ENCODE assay signal across 34 cellular contexts in genomic region chr5:62192958-62193357, GRCh38.
DNase-seq lines count a peak whose midpoint lies in the region; ATAC-seq, FAIRE-seq and TF ChIP-seq lines count a peak whose summit lies in the region.
"Had no signal": no experiment of that assay in that cellular context is flagged by ENCODE, and none has a peak within 500 bp of the region (broad histone marks: within the 10 kb centered on the region; RNA-seq: fewer than 3 reads in every experiment).

No MANE protein-coding gene starts in this region.

- no peak overlapping the region for H3K27ac Mint-ChIP-seq in activated naive CD4-positive, alpha-beta T cell treated with anti-CD3 and anti-CD28 coated beads, Interleukin-2, amount 50 U/mL, for 72 hours
- H3K27ac Mint-ChIP-seq: B cell; CD14-positive monocyte; CD4-positive, alpha-beta memory T cell; CD4-positive, alpha-beta T cell; CD4-positive, CD25-positive, alpha-beta regulatory T cell; CD8-positive, alpha-beta memory T cell; CD8-positive, alpha-beta T cell had no signal

- TF ChIP-seq POLR2A in A549 (IDR thresholded peaks at IDR 0.05; ENCODE audit: low read length) (no peak), K562 (conservative IDR thresholded peaks at IDR 0.05) (no peak)

- no peaks in the 10 kb centered on the region for H3K36me3 ChIP-seq in HEK293 (ENCODE audit: control insufficient read depth in 2 of 2, insufficient read depth in 1 of 2, low read length in 2 of 2)
- H3K36me3 ChIP-seq in K562 (ENCODE audit: control insufficient read depth, insufficient read depth, low read length) = no peaks in the 10 kb centered on the region
- H3K36me3 ChIP-seq: BE2C; BLaER1 treated with 17β-estradiol and CSF1 and Interleukin-3, amounts not matched to agents 10 nM and 100 nM had no signal

- no TSS peak for BruUV-seq in K562 (replicated peaks; lab: Mats Ljungman, UMichigan)

- FAIRE-seq in A549 (lab: Jason Lieb, UNC) = no peak
- no peak for FAIRE-seq in K562 (lab: Jason Lieb, UNC)
- FAIRE-seq: A204.1, D721Med had no signal

- 5% methylated on average over 1 of the region's 1 CpG for WGBS in A549 (ENCODE audit: missing lambda C conversion rate)
- WGBS in K562 (ENCODE audit: insufficient coverage, low coverage, missing lambda C conversion rate) = 0% methylated on average over 1 of the region's 1 CpG

- ATAC-seq in A549 (no peak), K562 (no peak), HG03045 (IDR thresholded peaks at IDR 0.05; ENCODE audit: unreplicated experiment) (no peak)
- ATAC-seq in activated naive CD4-positive, alpha-beta T cell treated with anti-CD3 and anti-CD28 coated beads, Interleukin-2, amount 50 U/mL, for 72 hours = no peak
- ATAC-seq: CD8-positive, alpha-beta T cell had no signal

- H3K9ac ChIP-seq in K562 (ENCODE audit: insufficient read depth in 1 of 2, low read depth in 2 of 2, low read length in 2 of 2) = no peak overlapping the region
- H3K9ac ChIP-seq: BLaER1; BLaER1 treated with 17β-estradiol and CSF1 and Interleukin-3, amounts not matched to agents 10 nM and 100 nM had no signal

- H3K9me3 ChIP-seq in A549 (peaks cover 13% of the 10 kb centered on the region; the same call in 1 of the 3 replicates), HEK293 (ENCODE audit: control insufficient read depth, insufficient read depth, low read depth, low read length) (peaks cover 3% of the 10 kb centered on the region), K562 (replicated peaks; ENCODE audit: control insufficient read depth, insufficient read depth, low read depth, low read length) (no peaks in the 10 kb centered on the region)
- H3K9me3 ChIP-seq: BE2C had no signal

- TF ChIP-seq EP300 in A549 (IDR thresholded peaks at IDR 0.05) (no peak), K562 (IDR thresholded peaks at IDR 0.05; ENCODE audit: low read length) (no peak)

- peaks cover 8 to 9% of the 10 kb centered on the region in 2 donors for H3K36me3 Mint-ChIP-seq in activated naive CD4-positive, alpha-beta T cell treated with anti-CD3 and anti-CD28 coated beads, Interleukin-2, amount 50 U/mL, for 72 hours
- H3K36me3 Mint-ChIP-seq: CD14-positive monocyte; CD4-positive, alpha-beta memory T cell; CD8-positive, alpha-beta T cell had no signal

- CTCF ChIA-PET in A549 (lab: Yijun Ruan, JAX) = no interaction called here
- CTCF ChIA-PET in HEK293 (lab: Yijun Ruan, JAX) = no interaction called here
- CTCF ChIA-PET in K562 (lab: Yijun Ruan, JAX; ENCODE audit: low intra/inter-chr PET ratio) = no interaction called here

- TF ChIP-seq RAD21 in A549 (conservative IDR thresholded peaks at IDR 0.05 in 1 of 2, IDR thresholded peaks at IDR 0.05 in 1 of 2) (no peak), K562 (CRISPR knock-in tag; conservative IDR thresholded peaks at IDR 0.05 in 1 of 2, IDR thresholded peaks at IDR 0.05 in 1 of 2) (no peak)

- H3K27me3 ChIP-seq in K562 (ENCODE audit: control insufficient read depth in 2 of 2, insufficient read depth in 2 of 2, low read length in 2 of 2) = no peaks in the 10 kb centered on the region
- H3K27me3 ChIP-seq: BE2C; BLaER1; BLaER1 treated with 17β-estradiol and CSF1 and Interleukin-3, amounts not matched to agents 10 nM and 100 nM had no signal

- no peak for TF ChIP-seq CTCF in A549 (IDR thresholded peaks at IDR 0.05)
- no peak for TF ChIP-seq CTCF in HEK293 (tag by site-specific recombination; IDR thresholded peaks at IDR 0.05)
- no peak for TF ChIP-seq CTCF in K562 (IDR thresholded peaks at IDR 0.05 in 2 of 3, conservative IDR thresholded peaks at IDR 0.05 in 1 of 3; ENCODE audit: insufficient read depth in 2 of 3, low read depth in 1 of 3, low read length in 3 of 3)

- no peak overlapping the region for H2AFZ ChIP-seq in K562 (ENCODE audit: low read depth, low read length)

- H3K4me3 ChIP-seq in A549 = no peak overlapping the region
- H3K4me3 ChIP-seq in HEK293 (ENCODE audit: low read depth, low read length) = no peak overlapping the region
- no peak overlapping the region for H3K4me3 ChIP-seq in K562
- H3K4me3 ChIP-seq: BLaER1; BLaER1 treated with 17β-estradiol and CSF1 and Interleukin-3, amounts not matched to agents 10 nM and 100 nM had no signal

- H3K79me2 ChIP-seq in K562 (ENCODE audit: control insufficient read depth, insufficient read depth, low read length) = no peaks in the 10 kb centered on the region

- H3K4me2 ChIP-seq in A549 = no peak overlapping the region
- no peak overlapping the region for H3K4me2 ChIP-seq in K562 (ENCODE audit: insufficient read depth, low read length)
- H3K4me2 ChIP-seq: BLaER1; BLaER1 treated with 17β-estradiol and CSF1 and Interleukin-3, amounts not matched to agents 10 nM and 100 nM had no signal

- DNase-seq in A549 (ENCODE audit: low read depth in 1 of 2, low spot score in 1 of 2) (no peak), K562 (ENCODE audit: extremely low read depth in 1 of 4, low spot score in 3 of 4) (no peak), NCI-H69 (lab: John Stamatoyannopoulos, UW) (no peak)
- DNase-seq in activated naive CD4-positive, alpha-beta T cell treated with anti-CD3 and anti-CD28 coated beads, Interleukin-2, amount 50 U/mL, for 72 hours (ENCODE audit: low spot score in 2 of 2) = no peak
- DNase-seq: 8988T; ACHN; AML-193; BE2C; C1 segment of cervical spinal cord; Caco-2; Calu3; CD4-positive, alpha-beta memory T cell; CD4-positive, alpha-beta T cell; CD4-positive, CD25-positive, alpha-beta regulatory T cell; CD8-positive, alpha-beta memory T cell; CD8-positive, alpha-beta T cell; COR-L47; DMS 273 treated with DMSO at 0.1 percent for 48 hours; DMS153; DMS53; DMS79; DMS79 treated with DMSO at 0.1 percent for 48 hours; DND-41; EL had no signal

- no peak overlapping the region for H3K27ac ChIP-seq in A549
- no peak overlapping the region for H3K27ac ChIP-seq in HEK293 (ENCODE audit: extremely low read depth, low read depth, low read length)
- H3K27ac ChIP-seq in K562 (ENCODE audit: extremely low read depth, low read depth, low read length) = no peak overlapping the region
- H3K27ac ChIP-seq: 22Rv1; BLaER1; BLaER1 treated with 17β-estradiol and CSF1 and Interleukin-3, amounts not matched to agents 10 nM and 100 nM; C4-2B had no signal

- no peaks in the 10 kb centered on the region for H3K9me1 ChIP-seq in K562 (ENCODE audit: control insufficient read depth, insufficient read depth, low read length)

- in situ Hi-C loops in K562 (cut with MboI) = loop anchor here (25.0 kb wide), 1 partner anchor 594 kb away; no protein-coding TSS in a partner anchor

- H3K4me1 ChIP-seq in A549 (no peaks in the 10 kb centered on the region), HEK293 (ENCODE audit: control insufficient read depth, insufficient read depth, low read length) (no peaks in the 10 kb centered on the region), K562 (replicated peaks in 1 of 2; ENCODE audit: control insufficient read depth in 2 of 2, insufficient read depth in 2 of 2, low read length in 2 of 2) (0 out of 5 replicates have a peak, but pooled peaks cover 0 to 2% of the 10 kb centered on the region in 2 experiments)
- H3K4me1 ChIP-seq: BE2C, BLaER1 had no signal

- POLR2A ChIA-PET in A549 (lab: Yijun Ruan, JAX) (no interaction called here), HEK293 (lab: Yijun Ruan, JAX) (no interaction called here), K562 (lab: Yijun Ruan, JAX) (no interaction called here)

- H4K20me1 ChIP-seq in K562 (replicated peaks; ENCODE audit: control insufficient read depth, insufficient read depth, low read length) = no peaks in the 10 kb centered on the region
- H4K20me1 ChIP-seq: BLaER1; BLaER1 treated with 17β-estradiol and CSF1 and Interleukin-3, amounts not matched to agents 10 nM and 100 nM had no signal

- intact Hi-C loops in K562 (cut with micrococcal nuclease) = no loop called here

- H3K9me3 Mint-ChIP-seq in activated naive CD4-positive, alpha-beta T cell treated with anti-CD3 and anti-CD28 coated beads, Interleukin-2, amount 50 U/mL, for 72 hours = peaks cover 9 to 11% of the 10 kb centered on the region in 2 donors

TF ChIP-seq in A549, 52 proteins besides CTCF, POLR2A, EP300 and RAD21 (continues in another document):
- no peak for TF ChIP-seq BHLHE40 (IDR thresholded peaks at IDR 0.05; ENCODE audit: low read depth, low read length)
- no peak for TF ChIP-seq PBX3 (IDR thresholded peaks at IDR 0.05)
- no peak for TF ChIP-seq CHD2 (IDR thresholded peaks at IDR 0.05; ENCODE audit: low read length, partially characterized antibody)

TF ChIP-seq in HEK293, 187 proteins besides CTCF, POLR2A, EP300 and RAD21 (continues in another document):
- TF ChIP-seq SETDB1 (IDR thresholded peaks at IDR 0.05; ENCODE audit: insufficient read length, low read length) (peak; percentile 11), OVOL3 (tag by site-specific recombination; IDR thresholded peaks at IDR 0.05) (no peak), HOXD13 (CRISPR knock-in tag; IDR thresholded peaks at IDR 0.05; ENCODE audit: borderline replicate concordance) (no peak)
- TF ChIP-seq, protein P1, sequence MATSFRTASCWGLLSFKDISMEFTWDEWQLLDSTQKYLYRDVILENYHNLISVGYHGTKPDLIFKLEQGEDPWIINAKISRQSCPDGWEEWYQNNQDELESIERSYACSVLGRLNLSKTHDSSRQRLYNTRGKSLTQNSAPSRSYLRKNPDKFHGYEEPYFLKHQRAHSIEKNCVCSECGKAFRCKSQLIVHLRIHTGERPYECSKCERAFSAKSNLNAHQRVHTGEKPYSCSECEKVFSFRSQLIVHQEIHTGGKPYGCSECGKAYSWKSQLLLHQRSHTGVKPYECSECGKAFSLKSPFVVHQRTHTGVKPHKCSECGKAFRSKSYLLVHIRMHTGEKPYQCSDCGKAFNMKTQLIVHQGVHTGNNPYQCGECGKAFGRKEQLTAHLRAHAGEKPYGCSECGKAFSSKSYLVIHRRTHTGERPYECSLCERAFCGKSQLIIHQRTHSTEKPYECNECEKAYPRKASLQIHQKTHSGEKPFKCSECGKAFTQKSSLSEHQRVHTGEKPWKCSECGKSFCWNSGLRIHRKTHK (tag by site-specific recombination; IDR thresholded peaks at IDR 0.05) = no peak

TF ChIP-seq in K562, 482 proteins besides CTCF, POLR2A, EP300 and RAD21:
- TF ChIP-seq ZNF699 (CRISPR knock-in tag; IDR thresholded peaks at IDR 0.05; ENCODE audit: insufficient replicate concordance) = no peak
- peak; percentile 40 for TF ChIP-seq ZFP36 (IDR thresholded peaks at IDR 0.05; ENCODE audit: low read depth, low read length, partially characterized antibody)
- TF ChIP-seq CREM (IDR thresholded peaks at IDR 0.05; ENCODE audit: low read depth) = no peak
- no peak for TF ChIP-seq TCFL5 (CRISPR knock-in tag; conservative IDR thresholded peaks at IDR 0.05)
- no peak for TF ChIP-seq ESRRB (CRISPR knock-in tag; IDR thresholded peaks at IDR 0.05; ENCODE audit: borderline replicate concordance)
- TF ChIP-seq CBX3 (IDR thresholded peaks at IDR 0.05; ENCODE audit: borderline replicate concordance in 1 of 2, low read length in 2 of 2) = no peak
- no peak for TF ChIP-seq CBX2 (IDR thresholded peaks at IDR 0.05; ENCODE audit: insufficient read depth, low read length, poor library complexity, severe bottlenecking)
- TF ChIP-seq MBD2 (IDR thresholded peaks at IDR 0.05; ENCODE audit: borderline replicate concordance, low read depth) = no peak
